ENCODE assay signal across 7 cellular contexts in the genomic region with DNA sequence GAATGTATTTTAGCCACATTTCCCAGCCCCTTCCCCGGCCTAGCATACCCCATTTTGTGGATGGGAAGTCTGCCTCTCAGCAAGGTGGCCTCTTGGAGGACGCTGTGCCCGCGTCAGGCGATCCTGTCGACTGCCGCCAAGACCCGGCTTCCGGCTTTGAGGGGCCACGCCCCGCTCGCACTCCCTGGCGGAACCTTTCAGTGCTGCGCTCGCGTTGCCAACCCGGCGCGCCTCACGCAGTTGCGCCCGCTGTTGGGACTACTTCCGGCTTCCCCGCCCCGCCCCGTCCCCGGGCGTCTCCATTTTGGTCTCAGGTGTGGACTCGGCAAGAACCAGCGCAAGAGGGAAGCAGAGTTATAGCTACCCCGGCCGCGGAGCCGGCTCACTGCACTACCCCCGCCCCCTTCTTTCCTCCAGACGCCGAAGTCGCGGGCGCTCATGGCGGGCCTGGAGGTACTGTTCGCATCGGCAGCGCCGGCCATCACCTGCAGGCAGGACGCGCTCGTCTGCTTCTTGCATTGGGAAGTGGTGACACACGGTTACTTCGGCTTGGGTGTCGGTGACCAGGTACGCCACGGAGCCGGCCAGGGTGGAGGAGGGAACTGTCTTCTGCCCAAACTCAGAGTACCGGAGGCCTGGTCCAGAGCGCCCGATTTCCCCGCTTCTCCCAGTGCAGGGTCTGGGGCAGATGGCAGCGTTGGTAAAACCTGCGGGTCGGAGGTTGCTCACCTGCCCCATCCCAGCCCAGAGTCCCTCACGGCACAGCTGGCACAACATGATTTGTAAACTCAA.
A peak's percentile ranks its signal among the peaks of the same experiment; 100 is the strongest.
DNase-seq lines count a peak whose midpoint lies in the region; ATAC-seq, FAIRE-seq and TF ChIP-seq lines count a peak whose summit lies in the region.

A gene with protein sequence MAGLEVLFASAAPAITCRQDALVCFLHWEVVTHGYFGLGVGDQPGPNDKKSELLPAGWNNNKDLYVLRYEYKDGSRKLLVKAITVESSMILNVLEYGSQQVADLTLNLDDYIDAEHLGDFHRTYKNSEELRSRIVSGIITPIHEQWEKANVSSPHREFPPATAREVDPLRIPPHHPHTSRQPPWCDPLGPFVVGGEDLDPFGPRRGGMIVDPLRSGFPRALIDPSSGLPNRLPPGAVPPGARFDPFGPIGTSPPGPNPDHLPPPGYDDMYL (plus strand): TSS at position 267 of the 792 bp plus-strand sequence. CDS start 172 bp downstream, at position 439.

- peak; percentile 94 for ATAC-seq in HG02981 (IDR thresholded peaks at IDR 0.05; ENCODE audit: unreplicated experiment)

- DNase-seq in GM18507 (ENCODE audit: extremely low spot score, insufficient read length, low read depth) (peak; percentile 91), NCI-H2029 treated with DMSO at 0.1 percent for 48 hours (lab: John Stamatoyannopoulos, UW) (peak; percentile 70), T-helper 9 cell (peak; percentile 94), astrocyte of the hippocampus (ENCODE audit: low read depth, low spot score) (peak; percentile 97), hippocampal formation (lab: John Stamatoyannopoulos, UW) (peak; percentile 81 to 89), retinal pigment epithelial cell (ENCODE audit: low read depth) (peak; percentile 71)

- TF ChIP-seq CTCF in retinal pigment epithelial cell (conservative IDR thresholded peaks at IDR 0.05; ENCODE audit: low read depth, low read length) = no peak

- peak; percentile 93 for FAIRE-seq in GM18507 (lab: Jason Lieb, UNC)

- peak within 1 kb of the TSS; percentile 99 for H3K4me3 ChIP-seq in retinal pigment epithelial cell (ENCODE audit: low read length)

Comparison
In these comparisons a context has a peak if more than half of its experiments do, and no peak if none do; other contexts are left out.
1. Peak in every context shown above with its lines: DNase-seq, ATAC-seq and H3K4me3 ChIP-seq.